ENCODE assay signal across 21 cellular contexts in genomic region chr7:900331-901040, GRCh38. TPM values are rescaled to one million over a fixed set of nuclear protein-coding genes. Genes with fewer than 3 reads are reported as not detected.
DNase-seq lines count a peak whose midpoint lies in the region; ATAC-seq, FAIRE-seq and TF ChIP-seq lines count a peak whose summit lies in the region.
"Had no signal": no experiment of that assay in that cellular context is flagged by ENCODE, and none has a peak within 500 bp of the region (broad histone marks: within the 10 kb centered on the region; RNA-seq: fewer than 3 reads in every experiment).

No MANE protein-coding gene starts in this region.

- H2BK5ac ChIP-seq in neuronal stem cell (ENCODE audit: low read length), result peak overlapping the region; percentile 82

- peak overlapping the region; percentile 80 for H3K23ac ChIP-seq in neuronal stem cell (ENCODE audit: low read depth, low read length, poor library complexity)

- WGBS in HepG2 (ENCODE audit: low lambda C conversion rate), result 80% methylated on average over 3 of the region's 26 CpGs
- 60% methylated on average over 1 of the region's 26 CpGs for WGBS in right lobe of liver (ENCODE audit: insufficient coverage, low coverage, low lambda C conversion rate, missing lambda C conversion rate)
- no CpG with 5 or more reads among the region's 26 CpGs for WGBS in neuronal stem cell (ENCODE audit: extremely low coverage in 2 of 2, insufficient read length in 2 of 2, insufficient replicate concordance in 1 of 2), 2 donors

- H4K91ac ChIP-seq in neuronal stem cell (ENCODE audit: low read depth, low read length, poor library complexity), result no peak overlapping the region

- peak; percentile 2 for ATAC-seq in HepG2
- ATAC-seq in right lobe of liver, result no peak
- ATAC-seq in GM21529 (IDR thresholded peaks at IDR 0.05; ENCODE audit: unreplicated experiment), result no peak

- H3K79me2 ChIP-seq in HepG2 (ENCODE audit: insufficient read depth, low read length), result no peaks in the 10 kb centered on the region
- H3K79me2 ChIP-seq: hepatocyte had no signal

- H3K27me3 ChIP-seq in HepG2 (ENCODE audit: control insufficient read depth in 1 of 2, insufficient read depth in 2 of 2, low read length in 2 of 2) (no peaks in the 10 kb centered on the region), right lobe of liver (no peaks in the 10 kb centered on the region), neuronal stem cell (ENCODE audit: control insufficient read depth in 3 of 3, insufficient read depth in 3 of 3, low read depth in 1 of 3, low read length in 3 of 3) (peaks cover 0 to 13% (median 0%) of the 10 kb centered on the region in 3 experiments)
- H3K27me3 ChIP-seq: ovary, SJSA1, upper lobe of right lung had no signal

- peak overlapping the region; percentile 82 for H3K14ac ChIP-seq in neuronal stem cell (ENCODE audit: low read length)

- no peak overlapping the region for H2BK120ac ChIP-seq in neuronal stem cell (ENCODE audit: low read depth, low read length)

- no peak for FAIRE-seq in HepG2 (lab: Jason Lieb, UNC)
- FAIRE-seq: A204.1, GM12878 had no signal

- H2BK15ac ChIP-seq in neuronal stem cell (ENCODE audit: low read length), result peak overlapping the region; percentile 49

- H2AFZ ChIP-seq in HepG2 (ENCODE audit: low read length) (no peak overlapping the region), neuronal stem cell (ENCODE audit: low read length) (no peak overlapping the region)
- H2AFZ ChIP-seq: hepatocyte had no signal

- in situ Hi-C loops in HepG2 (cut with HindIII; ENCODE audit: extremely low pct_ligation_motif_present, low pct_unique_long_range_greater_than_20kb), result no loop called here

- peaks cover 6 to 16% of the 10 kb centered on the region in 2 experiments; a peak in 4 of 5 replicates for H3K36me3 ChIP-seq in HepG2 (replicated peaks in 1 of 2; ENCODE audit: control insufficient read depth in 1 of 2, insufficient read depth in 2 of 2, low read length in 2 of 2)
- peaks cover 0 to 15% (median 7%) of the 10 kb centered on the region in 4 donors for H3K36me3 ChIP-seq in right lobe of liver
- H3K36me3 ChIP-seq in neuronal stem cell (replicated peaks in 1 of 2; ENCODE audit: control insufficient read depth in 2 of 2, insufficient read depth in 2 of 2, low read length in 2 of 2), result peaks cover 16 to 23% of the 10 kb centered on the region in 2 donors
- H3K36me3 ChIP-seq: ovary had no signal

- 0 out of 2 replicates have a peak overlapping the region, but pooled peaks have one; percentile 8 for H3K9ac ChIP-seq in HepG2 (ENCODE audit: insufficient read depth, low read depth, low read length)
- H3K9ac ChIP-seq in neuronal stem cell (ENCODE audit: low read depth, low read length, poor library complexity), result no peak overlapping the region

- peak overlapping the region; percentile 38 for H3K18ac ChIP-seq in neuronal stem cell (ENCODE audit: low read length)

- 0 out of 2 replicates have a peak overlapping the region, but pooled peaks have one; percentile 63 for H3K4me2 ChIP-seq in HepG2 (ENCODE audit: low read depth, low read length)
- H3K4me2 ChIP-seq in neuronal stem cell (ENCODE audit: insufficient read depth, low read length, poor library complexity, severe bottlenecking), result no peak overlapping the region
- H3K4me2 ChIP-seq: hepatocyte, smooth muscle cell had no signal

- no peak overlapping the region for H3K4me3 ChIP-seq in HepG2 (replicated peaks in 1 of 3; ENCODE audit: insufficient read depth in 1 of 3, low read depth in 2 of 3, low read length in 3 of 3)
- no peak overlapping the region for H3K4me3 ChIP-seq in right lobe of liver
- H3K4me3 ChIP-seq in neuronal stem cell (ENCODE audit: low read length in 2 of 2), result peak overlapping the region in 1 of 2 donors; percentile 17
- H3K4me3 ChIP-seq: GM12878, hepatocyte, ovary, SJSA1, smooth muscle cell, upper lobe of right lung had no signal

- H4K8ac ChIP-seq in neuronal stem cell (ENCODE audit: low read depth, low read length), result no peak overlapping the region

- CTCF ChIA-PET in HepG2 (lab: Yijun Ruan, JAX; ENCODE audit: low intra/inter-chr PET ratio, low total read pairs), result no interaction called here

- H2AK5ac ChIP-seq in neuronal stem cell (ENCODE audit: low read depth, low read length), result peak overlapping the region; percentile 75

- DNase-seq in HepG2 (ENCODE audit: low spot score) (no peak), right lobe of liver (no peak), neuronal stem cell (ENCODE audit: low spot score) (no peak), GM03348 (ENCODE audit: low spot score) (no peak), NCI-H774 (lab: John Stamatoyannopoulos, UW) (no peak)
- no peak for DNase-seq in stimulated activated naive CD4-positive, alpha-beta T cell treated with Interleukin-2 at 50 U/mL for 16 hours (lab: John Stamatoyannopoulos, UW)
- DNase-seq: activated CD4-positive, alpha-beta T cell treated with anti-CD3 and anti-CD28 coated beads for 48 hours; NCI-H2227 treated with DMSO at 0.1 percent for 48 hours; retina; stimulated activated CD4-positive, alpha-beta T cell treated with anti-CD3 and anti-CD28 coated beads, Interleukin-2, amount 100 ng/mL, for 24 hours; T-cell; upper lobe of right lung had no signal

- no peak for TF ChIP-seq CTCF in HepG2 (CRISPR knock-in tag; IDR thresholded peaks at IDR 0.05)
- no peak for TF ChIP-seq CTCF in right lobe of liver (IDR thresholded peaks at IDR 0.05)

- peak overlapping the region; percentile 70 for H3K27ac ChIP-seq in HepG2 (ENCODE audit: extremely low read length, insufficient read depth, low read length)
- no peak overlapping the region for H3K27ac ChIP-seq in right lobe of liver
- peak overlapping the region; percentile 29 for H3K27ac ChIP-seq in cingulate gyrus (ENCODE audit: low read depth, low read length)
- no peak overlapping the region for H3K27ac ChIP-seq in neuronal stem cell (replicated peaks; ENCODE audit: low read length)
- H3K27ac ChIP-seq: hepatocyte, SJSA1, upper lobe of right lung, WERI-Rb-1 had no signal

- H3K4me1 ChIP-seq in HepG2 (ENCODE audit: insufficient read depth, low read length), result peaks cover 16% of the 10 kb centered on the region
- peaks cover 0 to 10% (median 0%) of the 10 kb centered on the region in 4 donors for H3K4me1 ChIP-seq in right lobe of liver
- H3K4me1 ChIP-seq in neuronal stem cell (ENCODE audit: control insufficient read depth in 2 of 2, insufficient read depth in 1 of 2, low read depth in 1 of 2, low read length in 2 of 2), result peaks cover 2 to 4% of the 10 kb centered on the region in 2 donors

- no peak overlapping the region for H3K4ac ChIP-seq in neuronal stem cell (ENCODE audit: low read length)

- POLR2A ChIA-PET in HepG2 (lab: Yijun Ruan, JAX), result interaction anchor here (1.2 to 2.6 kb wide), 7 partner anchors 21 to 77 kb away, joined by 4 to 28 read pairs (median 14); partner anchors contain the start of gene COX19

- H2BK12ac ChIP-seq in neuronal stem cell (ENCODE audit: low read length), result peak overlapping the region; percentile 3

- no peak for TF ChIP-seq RAD21 in HepG2 (CRISPR knock-in tag; IDR thresholded peaks at IDR 0.05)

- H3K79me1 ChIP-seq in neuronal stem cell (ENCODE audit: low read depth, low read length), result peaks cover 3% of the 10 kb centered on the region

- H4K20me1 ChIP-seq in HepG2 (ENCODE audit: insufficient read depth, low read length), result no peaks in the 10 kb centered on the region

- BruUV-seq in HepG2 (replicated peaks; lab: Mats Ljungman, UMichigan), result no TSS peak

- H3K9me3 ChIP-seq in HepG2 (ENCODE audit: low read length) (no peaks in the 10 kb centered on the region), right lobe of liver (no peaks in the 10 kb centered on the region), neuronal stem cell (replicated peaks in 1 of 2; ENCODE audit: control insufficient read depth in 2 of 2, insufficient read depth in 1 of 2, low read depth in 1 of 2, low read length in 2 of 2) (no peaks in the 10 kb centered on the region)
- H3K9me3 ChIP-seq: ovary, SJSA1, upper lobe of right lung had no signal

- TF ChIP-seq EP300 in HepG2 (IDR thresholded peaks at IDR 0.05; ENCODE audit: low read depth in 2 of 2, low read length in 2 of 2) (no peak), HepG2 (CRISPR knock-in tag; IDR thresholded peaks at IDR 0.05; ENCODE audit: borderline replicate concordance) (no peak)

- intact Hi-C loops in HepG2 (cut with micrococcal nuclease; ENCODE audit: unreplicated experiment), result loop anchor here (10.0 kb wide), 1 partner anchor 54 kb away; the partner anchor contains the start of gene ADAP1
- intact Hi-C loops in right lobe of liver (cut with DNase I), result no loop called here

- TF ChIP-seq POLR2A in HepG2 (IDR thresholded peaks at IDR 0.05; ENCODE audit: insufficient read depth in 1 of 2, low read depth in 2 of 2, low read length in 2 of 2) (no peak), right lobe of liver (IDR thresholded peaks at IDR 0.05) (no peak)

RNA-seq across cellular contexts. Expression of gene GET4, which starts 24.1 kb away (rescaled TPM):
- total RNA-seq in HepG2 (2016; rRNA removed; fragmentation: Illumina TruSeq; extraction: Trizol) (28.2 and 31.6 TPM in 2 replicates), right lobe of liver (10 to 100 TPM; 15.6 to 38.3 (median 28.3) TPM)
- total RNA-seq in HepG2 (2016; cell fraction: cytosol; rRNA removed; fragmentation: Illumina TruSeq; extraction: Trizol; ENCODE audit: low read depth), result 7.8 and 8.0 TPM in 2 replicates
- 27.8 and 31.5 TPM in 2 replicates for total RNA-seq in HepG2 (2016; cell fraction: insoluble cytoplasmic fraction; rRNA removed; fragmentation: Illumina TruSeq; extraction: Trizol)
- 18.9 and 22.1 TPM in 2 replicates for total RNA-seq in HepG2 (2016; cell fraction: membrane; rRNA removed; fragmentation: Illumina TruSeq; extraction: Trizol)
- total RNA-seq in HepG2 (2016; cell fraction: nucleus; rRNA removed; fragmentation: Illumina TruSeq; extraction: Trizol), result 26.6 and 28.2 TPM in 2 replicates
- 35.2 and 44.4 TPM in 2 replicates for polyA plus RNA-seq in HepG2 (2011; rRNA removed)
- 32.6 and 49.3 TPM in 2 replicates for polyA plus RNA-seq in HepG2 (2011; cell fraction: cytosol; rRNA removed)
- 186 and 201 TPM in 2 replicates for polyA plus RNA-seq in HepG2 (2011; cell fraction: nucleus; rRNA removed)
- polyA plus RNA-seq in HepG2 (2012), result 33.0 and 39.4 TPM in 2 replicates
- 13.8 and 16.4 TPM in 2 replicates for polyA plus RNA-seq in HepG2 (2016; cell fraction: cytosol; fragmentation: Illumina TruSeq; extraction: Trizol; ENCODE audit: low read depth)
- 49.1 and 51.2 TPM in 2 replicates for polyA plus RNA-seq in HepG2 (2016; cell fraction: insoluble cytoplasmic fraction; fragmentation: Illumina TruSeq; extraction: Trizol; ENCODE audit: low read depth)
- polyA plus RNA-seq in HepG2 (2016; cell fraction: membrane; fragmentation: Illumina TruSeq; extraction: Trizol; ENCODE audit: low read depth), result 21.9 and 26.3 TPM in 2 replicates
- polyA plus RNA-seq in HepG2 (2016; cell fraction: nucleus; fragmentation: Illumina TruSeq; extraction: Trizol; ENCODE audit: insufficient read depth, low read depth), result 111 and 112 TPM in 2 replicates
- polyA minus RNA-seq in HepG2 (2011; rRNA and poly(A)+ RNA removed; ENCODE audit: low replicate concordance), result 16.3 and 17.4 TPM in 2 replicates
- polyA minus RNA-seq in HepG2 (2011; cell fraction: cytosol; rRNA and poly(A)+ RNA removed), result 9.7 and 12.6 TPM in 2 replicates
- 19.2 and 26.4 TPM in 2 replicates for polyA minus RNA-seq in HepG2 (2011; cell fraction: nucleus; rRNA and poly(A)+ RNA removed)
- 28.4 TPM for polyA plus RNA-seq in neuronal stem cell (2013, experiment 1 of 2)
- polyA plus RNA-seq in neuronal stem cell (2013, experiment 2 of 2), result 27.9 TPM

RNA-seq across cellular contexts. Expression of gene ADAP1, which starts 54.0 kb away (rescaled TPM):
- 18.3 and 24.6 TPM in 2 replicates for total RNA-seq in HepG2 (2016; rRNA removed; fragmentation: Illumina TruSeq; extraction: Trizol)
- 23.5 and 25.0 TPM in 2 replicates for total RNA-seq in HepG2 (2016; cell fraction: cytosol; rRNA removed; fragmentation: Illumina TruSeq; extraction: Trizol; ENCODE audit: low read depth)
- total RNA-seq in HepG2 (2016; cell fraction: insoluble cytoplasmic fraction; rRNA removed; fragmentation: Illumina TruSeq; extraction: Trizol), result 16.6 and 27.2 TPM in 2 replicates
- 46.3 and 47.4 TPM in 2 replicates for total RNA-seq in HepG2 (2016; cell fraction: membrane; rRNA removed; fragmentation: Illumina TruSeq; extraction: Trizol)
- 13.2 TPM in 2 replicates for total RNA-seq in HepG2 (2016; cell fraction: nucleus; rRNA removed; fragmentation: Illumina TruSeq; extraction: Trizol)
- polyA plus RNA-seq in HepG2 (2011; rRNA removed), result 10.5 and 15.0 TPM in 2 replicates
- polyA plus RNA-seq in HepG2 (2011; cell fraction: cytosol; rRNA removed), result 11.8 and 14.5 TPM in 2 replicates
- 19.8 and 24.0 TPM in 2 replicates for polyA plus RNA-seq in HepG2 (2011; cell fraction: nucleus; rRNA removed)
- polyA plus RNA-seq in HepG2 (2012), result 15.3 and 21.4 TPM in 2 replicates
- 24.2 and 28.1 TPM in 2 replicates for polyA plus RNA-seq in HepG2 (2016; cell fraction: cytosol; fragmentation: Illumina TruSeq; extraction: Trizol; ENCODE audit: low read depth)
- polyA plus RNA-seq in HepG2 (2016; cell fraction: insoluble cytoplasmic fraction; fragmentation: Illumina TruSeq; extraction: Trizol; ENCODE audit: low read depth), result 17.0 and 28.9 TPM in 2 replicates
- polyA plus RNA-seq in HepG2 (2016; cell fraction: membrane; fragmentation: Illumina TruSeq; extraction: Trizol; ENCODE audit: low read depth), result 45.2 and 45.4 TPM in 2 replicates
- polyA plus RNA-seq in HepG2 (2016; cell fraction: nucleus; fragmentation: Illumina TruSeq; extraction: Trizol; ENCODE audit: insufficient read depth, low read depth), result 26.8 and 30.8 TPM in 2 replicates
- polyA minus RNA-seq in HepG2 (2011; rRNA and poly(A)+ RNA removed; ENCODE audit: low replicate concordance), result 3.5 and 14.9 TPM in 2 replicates
- polyA minus RNA-seq in HepG2 (2011; cell fraction: cytosol; rRNA and poly(A)+ RNA removed), result 7.5 and 11.2 TPM in 2 replicates
- polyA minus RNA-seq in HepG2 (2011; cell fraction: nucleus; rRNA and poly(A)+ RNA removed), result 5.2 and 7.6 TPM in 2 replicates
- 1 to 10 TPM; 1.4 to 4.2 (median 2.7) TPM for total RNA-seq in right lobe of liver
- 0.50 TPM for polyA plus RNA-seq in neuronal stem cell (2013, experiment 1 of 2)
- 0.48 TPM for polyA plus RNA-seq in neuronal stem cell (2013, experiment 2 of 2)

Comparison
In these comparisons a context has a peak if more than half of its experiments do, and no peak if none do; other contexts are left out.
1. H3K27ac ChIP-seq: peak in HepG2 (single experiment) and cingulate gyrus (single experiment); none in right lobe of liver (0 of 3) and neuronal stem cell (single experiment).